ENCODE assay signal across 16 cellular contexts in the genomic region with DNA sequence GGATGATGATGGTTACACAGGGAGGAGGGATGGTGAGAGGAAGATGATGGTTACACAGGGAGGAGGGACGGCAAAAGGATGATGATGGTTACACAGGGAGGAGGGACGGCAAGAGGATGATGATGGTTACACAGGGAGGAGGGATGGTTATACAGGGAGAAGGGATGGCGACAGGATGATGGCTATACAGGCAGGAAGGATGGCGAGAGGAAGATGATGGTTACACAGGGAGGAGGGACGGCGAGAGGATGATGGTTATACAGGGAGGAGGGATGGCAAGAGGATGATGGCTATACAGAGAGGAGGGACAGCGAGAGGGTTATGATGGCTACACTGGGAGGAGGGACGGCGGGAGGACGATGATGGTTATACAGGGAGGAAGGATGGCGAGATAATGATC.
DNase-seq lines count a peak whose midpoint lies in the region; ATAC-seq, FAIRE-seq and TF ChIP-seq lines count a peak whose summit lies in the region.
"Had no signal": no experiment of that assay in that cellular context is flagged by ENCODE, and none has a peak within 500 bp of the region (broad histone marks: within the 10 kb centered on the region; RNA-seq: fewer than 3 reads in every experiment).

No MANE protein-coding gene starts in this region.

- no peak for ATAC-seq in activated naive CD8-positive, alpha-beta T cell treated with anti-CD3 and anti-CD28 coated beads, Interleukin-2, amount 10 ng/mL, durations not matched to agents 7 days and 5 days (ENCODE audit: low read depth)
- ATAC-seq in activated naive CD8-positive, alpha-beta T cell treated with anti-CD3 and anti-CD28 coated beads, Interleukin-2, amount 50 U/mL, for 24 hours = no peak
- ATAC-seq in HepG2 (no peak), sciatic nerve (no peak), WTC11 (no peak), GM18498 (IDR thresholded peaks at IDR 0.05; ENCODE audit: unreplicated experiment) (no peak)
- ATAC-seq: GM12878, HCT116 had no signal

- no peak overlapping the region for H3K4me3 Mint-ChIP-seq in activated naive CD8-positive, alpha-beta T cell treated with anti-CD3 and anti-CD28 coated beads, Interleukin-2, amount 10 ng/mL, durations not matched to agents 7 days and 5 days
- H3K4me3 Mint-ChIP-seq in activated naive CD8-positive, alpha-beta T cell treated with anti-CD3 and anti-CD28 coated beads, Interleukin-2, amount 50 U/mL, for 24 hours = no peak overlapping the region
- H3K4me3 Mint-ChIP-seq in WTC11 = no peak overlapping the region
- H3K4me3 Mint-ChIP-seq: CD4-positive, CD25-positive, alpha-beta regulatory T cell had no signal

- no peak for FAIRE-seq in HepG2 (lab: Jason Lieb, UNC)
- FAIRE-seq: GM12878 had no signal

- peak overlapping the region; percentile 57 for H3K27ac Mint-ChIP-seq in activated naive CD8-positive, alpha-beta T cell treated with anti-CD3 and anti-CD28 coated beads, Interleukin-2, amount 10 ng/mL, durations not matched to agents 7 days and 5 days
- H3K27ac Mint-ChIP-seq in activated naive CD8-positive, alpha-beta T cell treated with anti-CD3 and anti-CD28 coated beads, Interleukin-2, amount 50 U/mL, for 24 hours = no peak overlapping the region
- no peak overlapping the region for H3K27ac Mint-ChIP-seq in WTC11
- H3K27ac Mint-ChIP-seq: CD4-positive, CD25-positive, alpha-beta regulatory T cell had no signal

- intact Hi-C loops in HepG2 (cut with micrococcal nuclease; ENCODE audit: unreplicated experiment) (no loop called here), sciatic nerve (cut with DNase I) (no loop called here)

- POLR2A ChIA-PET in activated naive CD8-positive, alpha-beta T cell treated with anti-CD3 and anti-CD28 coated beads, Interleukin-2, amount 10 ng/mL, durations not matched to agents 7 days and 5 days (lab: Charles Lee) = no interaction called here
- POLR2A ChIA-PET in HepG2 (lab: Yijun Ruan, JAX) (no interaction called here), WTC11 (lab: Charles Lee) (no interaction called here)

- CTCF ChIA-PET in HepG2 (lab: Yijun Ruan, JAX; ENCODE audit: low intra/inter-chr PET ratio, low total read pairs) = no interaction called here
- CTCF ChIA-PET in WTC11 (lab: Charles Lee) = interaction anchor here (1.2 to 2.5 kb wide), 6 partner anchors 9 to 532 kb away, joined by 4 to 24 read pairs (median 6); no protein-coding TSS in a partner anchor

- H3K4me2 ChIP-seq in HepG2 (ENCODE audit: low read depth, low read length) = no peak overlapping the region
- H3K4me2 ChIP-seq: BLaER1 had no signal

- no peaks in the 10 kb centered on the region for H4K20me1 ChIP-seq in HepG2 (ENCODE audit: insufficient read depth, low read length)
- H4K20me1 ChIP-seq: BLaER1 had no signal

- H3K4me1 Mint-ChIP-seq in activated naive CD8-positive, alpha-beta T cell treated with anti-CD3 and anti-CD28 coated beads, Interleukin-2, amount 10 ng/mL, durations not matched to agents 7 days and 5 days = peaks cover 3% of the 10 kb centered on the region
- no peaks in the 10 kb centered on the region for H3K4me1 Mint-ChIP-seq in activated naive CD8-positive, alpha-beta T cell treated with anti-CD3 and anti-CD28 coated beads, Interleukin-2, amount 50 U/mL, for 24 hours
- H3K4me1 Mint-ChIP-seq in WTC11 = peaks cover 10% of the 10 kb centered on the region
- H3K4me1 Mint-ChIP-seq: CD4-positive, CD25-positive, alpha-beta regulatory T cell had no signal

- H3K27me3 ChIP-seq in HepG2 (ENCODE audit: control insufficient read depth in 1 of 2, insufficient read depth in 2 of 2, low read length in 2 of 2) = peaks cover 3 to 20% of the 10 kb centered on the region in 2 experiments; a peak in 3 of 5 replicates
- H3K27me3 ChIP-seq: BLaER1 had no signal

- 12% methylated on average over 11 of the region's 11 CpGs for WGBS in HepG2 (ENCODE audit: low lambda C conversion rate)

- BruUV-seq in HepG2 (replicated peaks; lab: Mats Ljungman, UMichigan) = no TSS peak

- no peak overlapping the region for H3K9ac ChIP-seq in HepG2 (ENCODE audit: insufficient read depth, low read depth, low read length)
- H3K9ac ChIP-seq: BLaER1 had no signal

- H3K9me3 ChIP-seq in HepG2 (ENCODE audit: low read length) = peaks cover under 1% of the 10 kb centered on the region; the same call in 1 of the 2 replicates

- no peak for DNase-seq in activated naive CD8-positive, alpha-beta T cell treated with anti-CD3 and anti-CD28 coated beads, Interleukin-2, amount 10 ng/mL, durations not matched to agents 7 days and 5 days
- DNase-seq in activated naive CD8-positive, alpha-beta T cell treated with anti-CD3 and anti-CD28 coated beads, Interleukin-2, amount 50 U/mL, for 24 hours = no peak
- DNase-seq in HepG2 (ENCODE audit: low spot score) (no peak), sciatic nerve (ENCODE audit: low spot score) (peak; percentile 15), HuH-7 (ENCODE audit: low spot score) (no peak), retina (no peak), WTC11 (ENCODE audit: low spot score) (no peak)
- DNase-seq: 8988T; AML-193; Calu3; CD4-positive, CD25-positive, alpha-beta regulatory T cell; DMS 273 treated with DMSO at 0.1 percent for 48 hours had no signal

- TF ChIP-seq CTCF in HepG2 (CRISPR knock-in tag; IDR thresholded peaks at IDR 0.05) (no peak), WTC11 (IDR thresholded peaks at IDR 0.05) (no peak)

- H3K36me3 ChIP-seq in HepG2 (replicated peaks in 1 of 2; ENCODE audit: control insufficient read depth in 1 of 2, insufficient read depth in 2 of 2, low read length in 2 of 2) = no peaks in the 10 kb centered on the region
- H3K36me3 ChIP-seq: BLaER1 had no signal

- peaks cover 2% of the 10 kb centered on the region for H3K9me3 Mint-ChIP-seq in activated naive CD8-positive, alpha-beta T cell treated with anti-CD3 and anti-CD28 coated beads, Interleukin-2, amount 10 ng/mL, durations not matched to agents 7 days and 5 days
- H3K9me3 Mint-ChIP-seq in activated naive CD8-positive, alpha-beta T cell treated with anti-CD3 and anti-CD28 coated beads, Interleukin-2, amount 50 U/mL, for 24 hours = peaks cover 3% of the 10 kb centered on the region
- H3K9me3 Mint-ChIP-seq in WTC11 = peaks cover 11% of the 10 kb centered on the region

- TF ChIP-seq EP300 in HepG2 (IDR thresholded peaks at IDR 0.05; ENCODE audit: low read depth in 2 of 2, low read length in 2 of 2) = no peak
- TF ChIP-seq EP300 in HepG2 (CRISPR knock-in tag; IDR thresholded peaks at IDR 0.05; ENCODE audit: borderline replicate concordance) = no peak

- H3K27ac ChIP-seq in HepG2 (ENCODE audit: extremely low read length, insufficient read depth, low read length) = no peak overlapping the region
- H3K27ac ChIP-seq: BLaER1 had no signal

- TF ChIP-seq RAD21 in HepG2 (CRISPR knock-in tag; IDR thresholded peaks at IDR 0.05) = no peak

- no peak overlapping the region for H2AFZ ChIP-seq in HepG2 (ENCODE audit: low read length)

- in situ Hi-C loops in HepG2 (cut with HindIII; ENCODE audit: extremely low pct_ligation_motif_present, low pct_unique_long_range_greater_than_20kb) = no loop called here

- H3K79me2 ChIP-seq in HepG2 (ENCODE audit: insufficient read depth, low read length) = no peaks in the 10 kb centered on the region

- H3K4me3 ChIP-seq in HepG2 (replicated peaks in 1 of 3; ENCODE audit: insufficient read depth in 1 of 3, low read depth in 2 of 3, low read length in 3 of 3) = no peak overlapping the region
- H3K4me3 ChIP-seq: BLaER1, GM12878 had no signal

- no peaks in the 10 kb centered on the region for H3K36me3 Mint-ChIP-seq in activated naive CD8-positive, alpha-beta T cell treated with anti-CD3 and anti-CD28 coated beads, Interleukin-2, amount 10 ng/mL, durations not matched to agents 7 days and 5 days
- H3K36me3 Mint-ChIP-seq in activated naive CD8-positive, alpha-beta T cell treated with anti-CD3 and anti-CD28 coated beads, Interleukin-2, amount 50 U/mL, for 24 hours (ENCODE audit: low read depth) = peaks cover 3% of the 10 kb centered on the region
- peaks cover 6% of the 10 kb centered on the region for H3K36me3 Mint-ChIP-seq in WTC11
- H3K36me3 Mint-ChIP-seq: CD4-positive, CD25-positive, alpha-beta regulatory T cell had no signal

- H3K4me1 ChIP-seq in HepG2 (ENCODE audit: insufficient read depth, low read length) = no peaks in the 10 kb centered on the region
- H3K4me1 ChIP-seq: BLaER1 had no signal

- H3K27me3 Mint-ChIP-seq in activated naive CD8-positive, alpha-beta T cell treated with anti-CD3 and anti-CD28 coated beads, Interleukin-2, amount 10 ng/mL, durations not matched to agents 7 days and 5 days = no peaks in the 10 kb centered on the region
- peaks cover 3% of the 10 kb centered on the region for H3K27me3 Mint-ChIP-seq in activated naive CD8-positive, alpha-beta T cell treated with anti-CD3 and anti-CD28 coated beads, Interleukin-2, amount 50 U/mL, for 24 hours
- no peaks in the 10 kb centered on the region; the same call in none of the 2 replicates for H3K27me3 Mint-ChIP-seq in WTC11 (ENCODE audit: low read depth)
- H3K27me3 Mint-ChIP-seq: CD4-positive, CD25-positive, alpha-beta regulatory T cell had no signal

- no peak for TF ChIP-seq POLR2A in HepG2 (IDR thresholded peaks at IDR 0.05; ENCODE audit: insufficient read depth in 1 of 2, low read depth in 2 of 2, low read length in 2 of 2)

TF ChIP-seq in HepG2, 621 proteins besides CTCF, POLR2A, EP300 and RAD21 (continues in another document):
- TF ChIP-seq, protein P1, sequence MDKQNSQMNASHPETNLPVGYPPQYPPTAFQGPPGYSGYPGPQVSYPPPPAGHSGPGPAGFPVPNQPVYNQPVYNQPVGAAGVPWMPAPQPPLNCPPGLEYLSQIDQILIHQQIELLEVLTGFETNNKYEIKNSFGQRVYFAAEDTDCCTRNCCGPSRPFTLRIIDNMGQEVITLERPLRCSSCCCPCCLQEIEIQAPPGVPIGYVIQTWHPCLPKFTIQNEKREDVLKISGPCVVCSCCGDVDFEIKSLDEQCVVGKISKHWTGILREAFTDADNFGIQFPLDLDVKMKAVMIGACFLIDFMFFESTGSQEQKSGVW (CRISPR knock-in tag; IDR thresholded peaks at IDR 0.05; ENCODE audit: borderline replicate concordance) = no peak
- TF ChIP-seq GTF3A (CRISPR knock-in tag; conservative IDR thresholded peaks at IDR 0.05) = no peak
- TF ChIP-seq DMAP1 (CRISPR knock-in tag; IDR thresholded peaks at IDR 0.05) = no peak
- TF ChIP-seq ZNF484 (CRISPR knock-in tag; IDR thresholded peaks at IDR 0.05; ENCODE audit: borderline replicate concordance, low read depth) = no peak

TF ChIP-seq in WTC11, 78 proteins besides CTCF, POLR2A, EP300 and RAD21 (continues in another document):
- TF ChIP-seq NFYB (CRISPR knock-in tag; conservative IDR thresholded peaks at IDR 0.05; ENCODE audit: low read depth) (no peak), NFE2L1 (CRISPR knock-in tag; IDR thresholded peaks at IDR 0.05) (no peak), JUN (CRISPR knock-in tag; IDR thresholded peaks at IDR 0.05) (no peak), TEAD1 (CRISPR knock-in tag; IDR thresholded peaks at IDR 0.05) (no peak)
- TF ChIP-seq, protein P2, sequence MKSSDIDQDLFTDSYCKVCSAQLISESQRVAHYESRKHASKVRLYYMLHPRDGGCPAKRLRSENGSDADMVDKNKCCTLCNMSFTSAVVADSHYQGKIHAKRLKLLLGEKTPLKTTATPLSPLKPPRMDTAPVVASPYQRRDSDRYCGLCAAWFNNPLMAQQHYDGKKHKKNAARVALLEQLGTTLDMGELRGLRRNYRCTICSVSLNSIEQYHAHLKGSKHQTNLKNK (CRISPR knock-in tag; IDR thresholded peaks at IDR 0.05) = no peak
